1 cellular context compared by ENCODE assay signal in genomic region chr4:184343400-184344177, GRCh38.
TF ChIP-seq lines count a peak whose summit lies in the region.

No MANE protein-coding gene starts in this region.

TF ChIP-seq in HepG2, 621 proteins besides CTCF, POLR2A, EP300 and RAD21 (continued from another document and continues in another):
- TF ChIP-seq ZNF253 (CRISPR knock-in tag; IDR thresholded peaks at IDR 0.05; ENCODE audit: borderline replicate concordance) (no peak), MXD4 (CRISPR knock-in tag; IDR thresholded peaks at IDR 0.05) (0 out of 2 replicates have a peak, but pooled peaks have one; percentile 37), SIN3A (IDR thresholded peaks at IDR 0.05; ENCODE audit: borderline replicate concordance, low read depth, low read length) (0 out of 2 replicates have a peak, but pooled peaks have one; percentile 68), ZNF260 (CRISPR knock-in tag; IDR thresholded peaks at IDR 0.05; ENCODE audit: borderline replicate concordance, low read depth) (no peak), PTBP1 (IDR thresholded peaks at IDR 0.05; ENCODE audit: low read depth, low read length, poor library complexity, severe bottlenecking) (no peak), ARNTL (CRISPR knock-in tag; IDR thresholded peaks at IDR 0.05) (no peak), ELF3 (CRISPR knock-in tag; IDR thresholded peaks at IDR 0.05) (0 out of 2 replicates have a peak, but pooled peaks have one; percentile 30), MLLT10 (CRISPR knock-in tag; IDR thresholded peaks at IDR 0.05) (no peak), ZNF572 (CRISPR knock-in tag; IDR thresholded peaks at IDR 0.05) (peak; percentile 51; the same call in 1 of the 2 replicates), TBX2 (CRISPR knock-in tag; IDR thresholded peaks at IDR 0.05; ENCODE audit: borderline replicate concordance) (peak; percentile 15; the same call in 1 of the 2 replicates), NFYB (CRISPR knock-in tag; IDR thresholded peaks at IDR 0.05) (peak; percentile 82), GATAD2A (CRISPR knock-in tag; IDR thresholded peaks at IDR 0.05) (no peak), MAF1 (CRISPR knock-in tag; IDR thresholded peaks at IDR 0.05; ENCODE audit: borderline replicate concordance) (no peak), NFE2L1 (CRISPR knock-in tag; IDR thresholded peaks at IDR 0.05; ENCODE audit: borderline replicate concordance) (no peak), WIZ (CRISPR knock-in tag; IDR thresholded peaks at IDR 0.05) (no peak), REPIN1 (CRISPR knock-in tag; IDR thresholded peaks at IDR 0.05; ENCODE audit: borderline replicate concordance, low read depth) (0 out of 2 replicates have a peak, but pooled peaks have one; percentile 56), MTF2 (CRISPR knock-in tag; IDR thresholded peaks at IDR 0.05; ENCODE audit: borderline replicate concordance) (no peak), HIVEP1 (CRISPR knock-in tag; IDR thresholded peaks at IDR 0.05) (no peak), CENPX (CRISPR knock-in tag; IDR thresholded peaks at IDR 0.05) (no peak), ZSCAN20 (CRISPR knock-in tag; IDR thresholded peaks at IDR 0.05; ENCODE audit: borderline replicate concordance) (peak; percentile 70; the same call in 1 of the 2 replicates), ERF (CRISPR knock-in tag; IDR thresholded peaks at IDR 0.05) (peak; percentile 57; the same call in 1 of the 2 replicates), HOXA3 (CRISPR knock-in tag; IDR thresholded peaks at IDR 0.05) (peak; percentile 55), ZNF276 (CRISPR knock-in tag; IDR thresholded peaks at IDR 0.05; ENCODE audit: low read depth) (no peak), CBX1 (IDR thresholded peaks at IDR 0.05; ENCODE audit: low read depth) (no peak), HMGXB3 (CRISPR knock-in tag; IDR thresholded peaks at IDR 0.05; ENCODE audit: borderline replicate concordance) (peak; percentile 93; the same call in 1 of the 2 replicates), ZNF710 (CRISPR knock-in tag; IDR thresholded peaks at IDR 0.05; ENCODE audit: borderline replicate concordance) (0 out of 2 replicates have a peak, but pooled peaks have one; percentile 21), ZNF317 (CRISPR knock-in tag; IDR thresholded peaks at IDR 0.05) (no peak), ZNF143 (CRISPR knock-in tag; IDR thresholded peaks at IDR 0.05) (peak; percentile 98), ZNF768 (CRISPR knock-in tag; IDR thresholded peaks at IDR 0.05) (no peak), PHF8 (CRISPR knock-in tag; IDR thresholded peaks at IDR 0.05) (peak; percentile 40), JDP2 (CRISPR knock-in tag; IDR thresholded peaks at IDR 0.05; ENCODE audit: borderline replicate concordance) (no peak), HCFC1 (IDR thresholded peaks at IDR 0.05; ENCODE audit: low read depth, low read length) (peak; percentile 86), BCLAF1 (IDR thresholded peaks at IDR 0.05) (no peak), PLSCR1 (CRISPR knock-in tag; IDR thresholded peaks at IDR 0.05; ENCODE audit: borderline replicate concordance) (no peak)
- TF ChIP-seq, protein P1, sequence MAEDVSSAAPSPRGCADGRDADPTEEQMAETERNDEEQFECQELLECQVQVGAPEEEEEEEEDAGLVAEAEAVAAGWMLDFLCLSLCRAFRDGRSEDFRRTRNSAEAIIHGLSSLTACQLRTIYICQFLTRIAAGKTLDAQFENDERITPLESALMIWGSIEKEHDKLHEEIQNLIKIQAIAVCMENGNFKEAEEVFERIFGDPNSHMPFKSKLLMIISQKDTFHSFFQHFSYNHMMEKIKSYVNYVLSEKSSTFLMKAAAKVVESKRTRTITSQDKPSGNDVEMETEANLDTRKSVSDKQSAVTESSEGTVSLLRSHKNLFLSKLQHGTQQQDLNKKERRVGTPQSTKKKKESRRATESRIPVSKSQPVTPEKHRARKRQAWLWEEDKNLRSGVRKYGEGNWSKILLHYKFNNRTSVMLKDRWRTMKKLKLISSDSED (CRISPR knock-in tag; IDR thresholded peaks at IDR 0.05), result no peak
- TF ChIP-seq, protein P2, sequence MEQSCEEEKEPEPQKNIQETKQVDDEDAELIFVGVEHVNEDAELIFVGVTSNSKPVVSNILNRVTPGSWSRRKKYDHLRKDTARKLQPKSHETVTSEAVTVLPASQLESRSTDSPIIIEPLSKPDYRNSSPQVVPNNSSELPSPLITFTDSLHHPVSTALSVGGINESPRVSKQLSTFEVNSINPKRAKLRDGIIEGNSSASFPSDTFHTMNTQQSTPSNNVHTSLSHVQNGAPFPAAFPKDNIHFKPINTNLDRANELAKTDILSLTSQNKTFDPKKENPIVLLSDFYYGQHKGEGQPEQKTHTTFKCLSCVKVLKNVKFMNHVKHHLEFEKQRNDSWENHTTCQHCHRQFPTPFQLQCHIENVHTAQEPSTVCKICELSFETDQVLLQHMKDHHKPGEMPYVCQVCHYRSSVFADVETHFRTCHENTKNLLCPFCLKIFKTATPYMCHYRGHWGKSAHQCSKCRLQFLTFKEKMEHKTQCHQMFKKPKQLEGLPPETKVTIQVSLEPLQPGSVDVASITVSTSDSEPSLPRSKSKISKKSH (CRISPR knock-in tag; IDR thresholded peaks at IDR 0.05; ENCODE audit: borderline replicate concordance), result 0 out of 2 replicates have a peak, but pooled peaks have one; percentile 59
- TF ChIP-seq, protein P3, sequence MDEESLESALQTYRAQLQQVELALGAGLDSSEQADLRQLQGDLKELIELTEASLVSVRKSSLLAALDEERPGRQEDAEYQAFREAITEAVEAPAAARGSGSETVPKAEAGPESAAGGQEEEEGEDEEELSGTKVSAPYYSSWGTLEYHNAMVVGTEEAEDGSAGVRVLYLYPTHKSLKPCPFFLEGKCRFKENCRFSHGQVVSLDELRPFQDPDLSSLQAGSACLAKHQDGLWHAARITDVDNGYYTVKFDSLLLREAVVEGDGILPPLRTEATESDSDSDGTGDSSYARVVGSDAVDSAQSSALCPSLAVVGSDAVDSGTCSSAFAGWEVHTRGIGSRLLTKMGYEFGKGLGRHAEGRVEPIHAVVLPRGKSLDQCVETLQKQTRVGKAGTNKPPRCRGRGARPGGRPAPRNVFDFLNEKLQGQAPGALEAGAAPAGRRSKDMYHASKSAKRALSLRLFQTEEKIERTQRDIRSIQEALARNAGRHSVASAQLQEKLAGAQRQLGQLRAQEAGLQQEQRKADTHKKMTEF (CRISPR knock-in tag; IDR thresholded peaks at IDR 0.05), result peak; percentile 24; the same call in 1 of the 2 replicates
- TF ChIP-seq, protein P4, sequence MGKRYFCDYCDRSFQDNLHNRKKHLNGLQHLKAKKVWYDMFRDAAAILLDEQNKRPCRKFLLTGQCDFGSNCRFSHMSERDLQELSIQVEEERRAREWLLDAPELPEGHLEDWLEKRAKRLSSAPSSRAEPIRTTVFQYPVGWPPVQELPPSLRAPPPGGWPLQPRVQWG (CRISPR knock-in tag; IDR thresholded peaks at IDR 0.05; ENCODE audit: borderline replicate concordance, low read depth), result no peak
- TF ChIP-seq, protein P5, sequence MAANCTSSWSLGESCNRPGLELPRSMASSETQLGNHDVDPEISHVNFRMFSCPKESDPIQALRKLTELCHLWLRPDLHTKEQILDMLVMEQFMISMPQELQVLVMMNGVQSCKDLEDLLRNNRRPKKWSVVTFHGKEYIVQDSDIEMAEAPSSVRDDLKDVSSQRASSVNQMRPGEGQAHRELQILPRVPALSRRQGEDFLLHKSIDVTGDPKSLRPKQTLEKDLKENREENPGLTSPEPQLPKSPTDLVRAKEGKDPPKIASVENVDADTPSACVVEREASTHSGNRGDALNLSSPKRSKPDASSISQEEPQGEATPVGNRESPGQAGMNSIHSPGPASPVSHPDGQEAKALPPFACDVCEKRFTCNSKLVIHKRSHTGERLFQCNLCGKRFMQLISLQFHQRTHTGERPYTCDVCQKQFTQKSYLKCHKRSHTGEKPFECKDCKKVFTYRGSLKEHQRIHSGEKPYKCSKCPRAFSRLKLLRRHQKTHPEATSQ (CRISPR knock-in tag; IDR thresholded peaks at IDR 0.05; ENCODE audit: borderline replicate concordance), result no peak
- TF ChIP-seq, protein P6, sequence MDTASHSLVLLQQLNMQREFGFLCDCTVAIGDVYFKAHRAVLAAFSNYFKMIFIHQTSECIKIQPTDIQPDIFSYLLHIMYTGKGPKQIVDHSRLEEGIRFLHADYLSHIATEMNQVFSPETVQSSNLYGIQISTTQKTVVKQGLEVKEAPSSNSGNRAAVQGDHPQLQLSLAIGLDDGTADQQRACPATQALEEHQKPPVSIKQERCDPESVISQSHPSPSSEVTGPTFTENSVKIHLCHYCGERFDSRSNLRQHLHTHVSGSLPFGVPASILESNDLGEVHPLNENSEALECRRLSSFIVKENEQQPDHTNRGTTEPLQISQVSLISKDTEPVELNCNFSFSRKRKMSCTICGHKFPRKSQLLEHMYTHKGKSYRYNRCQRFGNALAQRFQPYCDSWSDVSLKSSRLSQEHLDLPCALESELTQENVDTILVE (CRISPR knock-in tag; IDR thresholded peaks at IDR 0.05), result 0 out of 2 replicates have a peak, but pooled peaks have one; percentile 16
